ENCODE assay signal across 19 cellular contexts in genomic region chr6:160055378-160055777, GRCh38.
"Had no signal": no experiment of that assay in that cellular context is flagged by ENCODE, and none has a peak within 500 bp of the region (broad histone marks: within the 10 kb centered on the region; RNA-seq: fewer than 3 reads in every experiment).

No MANE protein-coding gene starts in this region.

- H3K4me3 ChIP-seq: body of pancreas, psoas muscle, spleen, suprapubic skin had no signal

- ATAC-seq: activated CD4-positive, alpha-beta T cell treated with anti-CD3 and anti-CD28 coated beads for 36 hours; activated CD8-positive, alpha-beta T cell treated with anti-CD3 and anti-CD28 coated beads for 36 hours; activated naive CD4-positive, alpha-beta T cell treated with anti-CD3 and anti-CD28 coated beads, Interleukin-2, amount 50 U/mL, for 72 hours; body of pancreas; sciatic nerve; stimulated activated naive CD8-positive, alpha-beta T cell treated with anti-CD3 and anti-CD28 coated beads, Interleukin-15, Interleukin-2, amounts not matched to agents 100 U/mL and 50 U/mL, for 24 hours had no signal

- DNase-seq: activated CD4-positive, alpha-beta T cell treated with anti-CD3 and anti-CD28 coated beads for 36 hours; activated CD8-positive, alpha-beta T cell treated with anti-CD3 and anti-CD28 coated beads for 36 hours; amniotic stem cell; body of pancreas; cortex of kidney; effector CD8-positive, alpha-beta T cell; left ventricle myocardium superior; psoas muscle; spleen; stimulated activated CD4-positive, alpha-beta T cell treated with anti-CD3 and anti-CD28 coated beads, Interleukin-1b, Interleukin-23, amount 100 ng/mL, for 48 hours; stimulated activated naive CD8-positive, alpha-beta T cell treated with anti-CD3 and anti-CD28 coated beads, Interleukin-15, Interleukin-2, amounts not matched to agents 100 U/mL and 50 U/mL, for 24 hours; T1000 had no signal

- H3K27me3 Mint-ChIP-seq: activated CD4-positive, alpha-beta T cell treated with anti-CD3 and anti-CD28 coated beads for 36 hours; activated CD8-positive, alpha-beta T cell treated with anti-CD3 and anti-CD28 coated beads for 36 hours; central memory CD8-positive, alpha-beta T cell; type B pancreatic cell had no signal

- H3K9me3 Mint-ChIP-seq: activated CD8-positive, alpha-beta T cell treated with anti-CD3 and anti-CD28 coated beads for 36 hours; activated naive CD4-positive, alpha-beta T cell treated with anti-CD3 and anti-CD28 coated beads, Interleukin-2, amount 50 U/mL, for 72 hours; activated T-helper 2 cell treated with anti-CD3 and anti-CD28 coated beads, Interferon-gamma antibody, Interleukin-2, Interleukin-4, amounts not matched to agents 10 μg/mL and 5 μg/mL and 100 μg/mL, durations not matched to agents 14 hours and 24 hours and 36 hours; central memory CD8-positive, alpha-beta T cell had no signal

- H3K27ac Mint-ChIP-seq: activated CD4-positive, alpha-beta T cell treated with anti-CD3 and anti-CD28 coated beads for 36 hours; activated CD8-positive, alpha-beta T cell treated with anti-CD3 and anti-CD28 coated beads for 36 hours; activated T-helper 2 cell treated with anti-CD3 and anti-CD28 coated beads, Interferon-gamma antibody, Interleukin-2, Interleukin-4, amounts not matched to agents 10 μg/mL and 5 μg/mL and 100 μg/mL, durations not matched to agents 14 hours and 24 hours and 36 hours; type B pancreatic cell had no signal

- H3K4me1 ChIP-seq: psoas muscle, spleen, suprapubic skin had no signal

- H3K27me3 ChIP-seq: body of pancreas, spleen, suprapubic skin had no signal

- H3K4me3 Mint-ChIP-seq: activated CD4-positive, alpha-beta T cell treated with anti-CD3 and anti-CD28 coated beads for 36 hours; activated CD8-positive, alpha-beta T cell treated with anti-CD3 and anti-CD28 coated beads for 36 hours; central memory CD8-positive, alpha-beta T cell; type B pancreatic cell had no signal

- H3K27ac ChIP-seq: body of pancreas, psoas muscle, suprapubic skin, VCaP had no signal

- H3K9me3 ChIP-seq: body of pancreas, psoas muscle, spleen, suprapubic skin had no signal
